Comparison of ENCODE assay signal across 1 cellular context in the genomic region with DNA sequence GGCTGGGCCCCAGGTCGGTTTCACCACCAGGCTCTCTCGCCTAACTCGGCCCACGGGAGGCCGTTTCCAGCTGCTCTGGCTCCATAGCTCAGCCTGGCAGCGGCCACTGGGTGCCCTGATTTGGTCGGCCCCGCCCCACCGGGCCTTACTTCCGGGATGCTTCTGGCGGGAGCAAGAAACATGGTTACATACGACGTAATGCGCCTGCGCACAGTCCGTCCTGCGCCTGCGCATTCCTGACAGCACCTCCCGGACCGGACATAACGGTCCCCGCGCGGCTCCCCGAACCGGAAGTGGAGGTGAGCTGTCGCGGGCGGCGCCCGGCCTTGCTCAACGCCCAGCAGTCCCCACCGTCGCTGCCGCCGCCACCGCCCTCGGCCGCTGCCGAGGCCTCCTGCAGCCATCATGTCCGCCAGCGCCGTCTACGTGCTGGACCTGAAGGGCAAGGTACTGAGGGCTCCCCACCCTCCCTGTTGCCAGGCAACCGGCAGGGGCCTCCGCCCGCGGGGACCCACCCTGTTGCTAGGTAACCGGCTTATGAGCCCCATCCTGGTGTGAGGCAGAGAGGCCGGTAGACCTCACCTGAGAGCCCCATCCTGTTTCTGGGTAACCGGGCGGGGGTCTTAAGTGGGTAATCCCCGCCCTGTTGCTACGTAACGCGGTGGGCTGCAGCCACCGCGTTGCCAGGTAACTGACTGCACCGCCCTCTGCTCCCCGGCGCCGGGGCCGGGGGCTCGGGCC.
TF ChIP-seq lines count a peak whose summit lies in the region.

A gene (plus strand): TSS at position 290 of the 741 bp plus-strand sequence. CDS start 116 bp downstream, at position 406.

TF ChIP-seq in HepG2, 621 proteins besides CTCF, POLR2A, EP300 and RAD21 (continued from another document and continues in another):
- TF ChIP-seq, protein P1, sequence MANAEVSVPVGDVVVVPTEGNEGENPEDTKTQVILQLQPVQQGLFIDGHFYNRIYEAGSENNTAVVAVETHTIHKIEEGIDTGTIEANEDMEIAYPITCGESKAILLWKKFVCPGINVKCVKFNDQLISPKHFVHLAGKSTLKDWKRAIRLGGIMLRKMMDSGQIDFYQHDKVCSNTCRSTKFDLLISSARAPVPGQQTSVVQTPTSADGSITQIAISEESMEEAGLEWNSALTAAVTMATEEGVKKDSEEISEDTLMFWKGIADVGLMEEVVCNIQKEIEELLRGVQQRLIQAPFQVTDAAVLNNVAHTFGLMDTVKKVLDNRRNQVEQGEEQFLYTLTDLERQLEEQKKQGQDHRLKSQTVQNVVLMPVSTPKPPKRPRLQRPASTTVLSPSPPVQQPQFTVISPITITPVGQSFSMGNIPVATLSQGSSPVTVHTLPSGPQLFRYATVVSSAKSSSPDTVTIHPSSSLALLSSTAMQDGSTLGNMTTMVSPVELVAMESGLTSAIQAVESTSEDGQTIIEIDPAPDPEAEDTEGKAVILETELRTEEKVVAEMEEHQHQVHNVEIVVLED (CRISPR knock-in tag; IDR thresholded peaks at IDR 0.05; ENCODE audit: borderline replicate concordance), result peak; percentile 64; the same call in 1 of the 2 replicates
- TF ChIP-seq FOXK1 (CRISPR knock-in tag; IDR thresholded peaks at IDR 0.05; ENCODE audit: borderline replicate concordance, low read depth) (peak; percentile 81), AGO2 (optimal IDR thresholded peaks at IDR 0.05; ENCODE audit: low read depth, low read length) (peak; percentile 74), LCORL (IDR thresholded peaks at IDR 0.05) (no peak), LCORL (CRISPR knock-in tag; IDR thresholded peaks at IDR 0.05) (no peak), KDM5B (CRISPR knock-in tag; IDR thresholded peaks at IDR 0.05; ENCODE audit: borderline replicate concordance) (peak; percentile 81; the same call in 1 of the 2 replicates), ZNF337 (CRISPR knock-in tag; IDR thresholded peaks at IDR 0.05; ENCODE audit: borderline replicate concordance, low read depth) (0 out of 2 replicates have a peak, but pooled peaks have one; percentile 14), SOX13 (IDR thresholded peaks at IDR 0.05) (no peak), SOX13 (CRISPR knock-in tag; conservative IDR thresholded peaks at IDR 0.05 in 1 of 2, IDR thresholded peaks at IDR 0.05 in 1 of 2) (0 out of 4 replicates have a peak, but pooled peaks of 1 of the 2 experiments have one; percentile 5), PHF20 (CRISPR knock-in tag; IDR thresholded peaks at IDR 0.05) (peak; percentile 95), PAX8 (CRISPR knock-in tag; IDR thresholded peaks at IDR 0.05; ENCODE audit: borderline replicate concordance) (peak; percentile 72; the same call in 1 of the 2 replicates), ZBTB8A (CRISPR knock-in tag; IDR thresholded peaks at IDR 0.05; ENCODE audit: borderline replicate concordance, low read depth) (no peak), MEIS1 (CRISPR knock-in tag; IDR thresholded peaks at IDR 0.05; ENCODE audit: borderline replicate concordance) (0 out of 2 replicates have a peak, but pooled peaks have one; percentile 26)
- TF ChIP-seq, protein P2, sequence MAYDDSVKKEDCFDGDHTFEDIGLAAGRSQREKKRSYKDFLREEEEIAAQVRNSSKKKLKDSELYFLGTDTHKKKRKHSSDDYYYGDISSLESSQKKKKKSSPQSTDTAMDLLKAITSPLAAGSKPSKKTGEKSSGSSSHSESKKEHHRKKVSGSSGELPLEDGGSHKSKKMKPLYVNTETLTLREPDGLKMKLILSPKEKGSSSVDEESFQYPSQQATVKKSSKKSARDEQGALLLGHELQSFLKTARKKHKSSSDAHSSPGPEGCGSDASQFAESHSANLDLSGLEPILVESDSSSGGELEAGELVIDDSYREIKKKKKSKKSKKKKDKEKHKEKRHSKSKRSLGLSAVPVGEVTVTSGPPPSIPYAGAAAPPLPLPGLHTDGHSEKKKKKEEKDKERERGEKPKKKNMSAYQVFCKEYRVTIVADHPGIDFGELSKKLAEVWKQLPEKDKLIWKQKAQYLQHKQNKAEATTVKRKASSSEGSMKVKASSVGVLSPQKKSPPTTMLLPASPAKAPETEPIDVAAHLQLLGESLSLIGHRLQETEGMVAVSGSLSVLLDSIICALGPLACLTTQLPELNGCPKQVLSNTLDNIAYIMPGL (CRISPR knock-in tag; IDR thresholded peaks at IDR 0.05; ENCODE audit: borderline replicate concordance in 1 of 2, low read depth in 1 of 2), result peak; percentile 15 to 66; a peak in 2 of 4 replicates
- TF ChIP-seq, protein P3, sequence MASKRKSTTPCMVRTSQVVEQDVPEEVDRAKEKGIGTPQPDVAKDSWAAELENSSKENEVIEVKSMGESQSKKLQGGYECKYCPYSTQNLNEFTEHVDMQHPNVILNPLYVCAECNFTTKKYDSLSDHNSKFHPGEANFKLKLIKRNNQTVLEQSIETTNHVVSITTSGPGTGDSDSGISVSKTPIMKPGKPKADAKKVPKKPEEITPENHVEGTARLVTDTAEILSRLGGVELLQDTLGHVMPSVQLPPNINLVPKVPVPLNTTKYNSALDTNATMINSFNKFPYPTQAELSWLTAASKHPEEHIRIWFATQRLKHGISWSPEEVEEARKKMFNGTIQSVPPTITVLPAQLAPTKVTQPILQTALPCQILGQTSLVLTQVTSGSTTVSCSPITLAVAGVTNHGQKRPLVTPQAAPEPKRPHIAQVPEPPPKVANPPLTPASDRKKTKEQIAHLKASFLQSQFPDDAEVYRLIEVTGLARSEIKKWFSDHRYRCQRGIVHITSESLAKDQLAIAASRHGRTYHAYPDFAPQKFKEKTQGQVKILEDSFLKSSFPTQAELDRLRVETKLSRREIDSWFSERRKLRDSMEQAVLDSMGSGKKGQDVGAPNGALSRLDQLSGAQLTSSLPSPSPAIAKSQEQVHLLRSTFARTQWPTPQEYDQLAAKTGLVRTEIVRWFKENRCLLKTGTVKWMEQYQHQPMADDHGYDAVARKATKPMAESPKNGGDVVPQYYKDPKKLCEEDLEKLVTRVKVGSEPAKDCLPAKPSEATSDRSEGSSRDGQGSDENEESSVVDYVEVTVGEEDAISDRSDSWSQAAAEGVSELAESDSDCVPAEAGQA (IDR thresholded peaks at IDR 0.05; ENCODE audit: low read depth), result no peak; the same call in none of the 2 replicates
- TF ChIP-seq, protein P3 (CRISPR knock-in tag; IDR thresholded peaks at IDR 0.05; ENCODE audit: borderline replicate concordance), result peak; percentile 84; the same call in 1 of the 2 replicates
- TF ChIP-seq, protein P4, sequence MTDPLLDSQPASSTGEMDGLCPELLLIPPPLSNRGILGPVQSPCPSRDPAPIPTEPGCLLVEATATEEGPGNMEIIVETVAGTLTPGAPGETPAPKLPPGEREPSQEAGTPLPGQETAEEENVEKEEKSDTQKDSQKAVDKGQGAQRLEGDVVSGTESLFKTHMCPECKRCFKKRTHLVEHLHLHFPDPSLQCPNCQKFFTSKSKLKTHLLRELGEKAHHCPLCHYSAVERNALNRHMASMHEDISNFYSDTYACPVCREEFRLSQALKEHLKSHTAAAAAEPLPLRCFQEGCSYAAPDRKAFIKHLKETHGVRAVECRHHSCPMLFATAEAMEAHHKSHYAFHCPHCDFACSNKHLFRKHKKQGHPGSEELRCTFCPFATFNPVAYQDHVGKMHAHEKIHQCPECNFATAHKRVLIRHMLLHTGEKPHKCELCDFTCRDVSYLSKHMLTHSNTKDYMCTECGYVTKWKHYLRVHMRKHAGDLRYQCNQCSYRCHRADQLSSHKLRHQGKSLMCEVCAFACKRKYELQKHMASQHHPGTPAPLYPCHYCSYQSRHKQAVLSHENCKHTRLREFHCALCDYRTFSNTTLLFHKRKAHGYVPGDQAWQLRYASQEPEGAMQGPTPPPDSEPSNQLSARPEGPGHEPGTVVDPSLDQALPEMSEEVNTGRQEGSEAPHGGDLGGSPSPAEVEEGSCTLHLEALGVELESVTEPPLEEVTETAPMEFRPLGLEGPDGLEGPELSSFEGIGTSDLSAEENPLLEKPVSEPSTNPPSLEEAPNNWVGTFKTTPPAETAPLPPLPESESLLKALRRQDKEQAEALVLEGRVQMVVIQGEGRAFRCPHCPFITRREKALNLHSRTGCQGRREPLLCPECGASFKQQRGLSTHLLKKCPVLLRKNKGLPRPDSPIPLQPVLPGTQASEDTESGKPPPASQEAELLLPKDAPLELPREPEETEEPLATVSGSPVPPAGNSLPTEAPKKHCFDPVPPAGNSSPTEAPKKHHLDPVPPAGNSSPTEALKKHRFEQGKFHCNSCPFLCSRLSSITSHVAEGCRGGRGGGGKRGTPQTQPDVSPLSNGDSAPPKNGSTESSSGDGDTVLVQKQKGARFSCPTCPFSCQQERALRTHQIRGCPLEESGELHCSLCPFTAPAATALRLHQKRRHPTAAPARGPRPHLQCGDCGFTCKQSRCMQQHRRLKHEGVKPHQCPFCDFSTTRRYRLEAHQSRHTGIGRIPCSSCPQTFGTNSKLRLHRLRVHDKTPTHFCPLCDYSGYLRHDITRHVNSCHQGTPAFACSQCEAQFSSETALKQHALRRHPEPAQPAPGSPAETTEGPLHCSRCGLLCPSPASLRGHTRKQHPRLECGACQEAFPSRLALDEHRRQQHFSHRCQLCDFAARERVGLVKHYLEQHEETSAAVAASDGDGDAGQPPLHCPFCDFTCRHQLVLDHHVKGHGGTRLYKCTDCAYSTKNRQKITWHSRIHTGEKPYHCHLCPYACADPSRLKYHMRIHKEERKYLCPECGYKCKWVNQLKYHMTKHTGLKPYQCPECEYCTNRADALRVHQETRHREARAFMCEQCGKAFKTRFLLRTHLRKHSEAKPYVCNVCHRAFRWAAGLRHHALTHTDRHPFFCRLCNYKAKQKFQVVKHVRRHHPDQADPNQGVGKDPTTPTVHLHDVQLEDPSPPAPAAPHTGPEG (CRISPR knock-in tag; IDR thresholded peaks at IDR 0.05), result 0 out of 2 replicates have a peak, but pooled peaks have one; percentile 32
- TF ChIP-seq, protein P5, sequence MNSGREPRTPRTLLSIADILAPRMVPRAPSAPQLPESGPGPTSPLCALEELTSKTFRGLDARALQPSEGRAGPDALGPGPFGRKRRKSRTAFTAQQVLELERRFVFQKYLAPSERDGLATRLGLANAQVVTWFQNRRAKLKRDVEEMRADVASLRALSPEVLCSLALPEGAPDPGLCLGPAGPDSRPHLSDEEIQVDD (CRISPR knock-in tag; IDR thresholded peaks at IDR 0.05; ENCODE audit: borderline replicate concordance), result no peak
- TF ChIP-seq, protein P6, sequence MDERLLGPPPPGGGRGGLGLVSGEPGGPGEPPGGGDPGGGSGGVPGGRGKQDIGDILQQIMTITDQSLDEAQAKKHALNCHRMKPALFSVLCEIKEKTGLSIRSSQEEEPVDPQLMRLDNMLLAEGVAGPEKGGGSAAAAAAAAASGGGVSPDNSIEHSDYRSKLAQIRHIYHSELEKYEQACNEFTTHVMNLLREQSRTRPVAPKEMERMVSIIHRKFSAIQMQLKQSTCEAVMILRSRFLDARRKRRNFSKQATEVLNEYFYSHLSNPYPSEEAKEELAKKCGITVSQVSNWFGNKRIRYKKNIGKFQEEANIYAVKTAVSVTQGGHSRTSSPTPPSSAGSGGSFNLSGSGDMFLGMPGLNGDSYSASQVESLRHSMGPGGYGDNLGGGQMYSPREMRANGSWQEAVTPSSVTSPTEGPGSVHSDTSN (CRISPR knock-in tag; IDR thresholded peaks at IDR 0.05), result no peak
- TF ChIP-seq, protein P7, sequence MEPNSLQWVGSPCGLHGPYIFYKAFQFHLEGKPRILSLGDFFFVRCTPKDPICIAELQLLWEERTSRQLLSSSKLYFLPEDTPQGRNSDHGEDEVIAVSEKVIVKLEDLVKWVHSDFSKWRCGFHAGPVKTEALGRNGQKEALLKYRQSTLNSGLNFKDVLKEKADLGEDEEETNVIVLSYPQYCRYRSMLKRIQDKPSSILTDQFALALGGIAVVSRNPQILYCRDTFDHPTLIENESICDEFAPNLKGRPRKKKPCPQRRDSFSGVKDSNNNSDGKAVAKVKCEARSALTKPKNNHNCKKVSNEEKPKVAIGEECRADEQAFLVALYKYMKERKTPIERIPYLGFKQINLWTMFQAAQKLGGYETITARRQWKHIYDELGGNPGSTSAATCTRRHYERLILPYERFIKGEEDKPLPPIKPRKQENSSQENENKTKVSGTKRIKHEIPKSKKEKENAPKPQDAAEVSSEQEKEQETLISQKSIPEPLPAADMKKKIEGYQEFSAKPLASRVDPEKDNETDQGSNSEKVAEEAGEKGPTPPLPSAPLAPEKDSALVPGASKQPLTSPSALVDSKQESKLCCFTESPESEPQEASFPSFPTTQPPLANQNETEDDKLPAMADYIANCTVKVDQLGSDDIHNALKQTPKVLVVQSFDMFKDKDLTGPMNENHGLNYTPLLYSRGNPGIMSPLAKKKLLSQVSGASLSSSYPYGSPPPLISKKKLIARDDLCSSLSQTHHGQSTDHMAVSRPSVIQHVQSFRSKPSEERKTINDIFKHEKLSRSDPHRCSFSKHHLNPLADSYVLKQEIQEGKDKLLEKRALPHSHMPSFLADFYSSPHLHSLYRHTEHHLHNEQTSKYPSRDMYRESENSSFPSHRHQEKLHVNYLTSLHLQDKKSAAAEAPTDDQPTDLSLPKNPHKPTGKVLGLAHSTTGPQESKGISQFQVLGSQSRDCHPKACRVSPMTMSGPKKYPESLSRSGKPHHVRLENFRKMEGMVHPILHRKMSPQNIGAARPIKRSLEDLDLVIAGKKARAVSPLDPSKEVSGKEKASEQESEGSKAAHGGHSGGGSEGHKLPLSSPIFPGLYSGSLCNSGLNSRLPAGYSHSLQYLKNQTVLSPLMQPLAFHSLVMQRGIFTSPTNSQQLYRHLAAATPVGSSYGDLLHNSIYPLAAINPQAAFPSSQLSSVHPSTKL (CRISPR knock-in tag; IDR thresholded peaks at IDR 0.05), result peak; percentile 30; the same call in 1 of the 2 replicates
- TF ChIP-seq, protein P8, sequence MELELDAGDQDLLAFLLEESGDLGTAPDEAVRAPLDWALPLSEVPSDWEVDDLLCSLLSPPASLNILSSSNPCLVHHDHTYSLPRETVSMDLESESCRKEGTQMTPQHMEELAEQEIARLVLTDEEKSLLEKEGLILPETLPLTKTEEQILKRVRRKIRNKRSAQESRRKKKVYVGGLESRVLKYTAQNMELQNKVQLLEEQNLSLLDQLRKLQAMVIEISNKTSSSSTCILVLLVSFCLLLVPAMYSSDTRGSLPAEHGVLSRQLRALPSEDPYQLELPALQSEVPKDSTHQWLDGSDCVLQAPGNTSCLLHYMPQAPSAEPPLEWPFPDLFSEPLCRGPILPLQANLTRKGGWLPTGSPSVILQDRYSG (CRISPR knock-in tag; IDR thresholded peaks at IDR 0.05), result no peak
